8 cellular contexts compared by ENCODE assay signal in the genomic region with DNA sequence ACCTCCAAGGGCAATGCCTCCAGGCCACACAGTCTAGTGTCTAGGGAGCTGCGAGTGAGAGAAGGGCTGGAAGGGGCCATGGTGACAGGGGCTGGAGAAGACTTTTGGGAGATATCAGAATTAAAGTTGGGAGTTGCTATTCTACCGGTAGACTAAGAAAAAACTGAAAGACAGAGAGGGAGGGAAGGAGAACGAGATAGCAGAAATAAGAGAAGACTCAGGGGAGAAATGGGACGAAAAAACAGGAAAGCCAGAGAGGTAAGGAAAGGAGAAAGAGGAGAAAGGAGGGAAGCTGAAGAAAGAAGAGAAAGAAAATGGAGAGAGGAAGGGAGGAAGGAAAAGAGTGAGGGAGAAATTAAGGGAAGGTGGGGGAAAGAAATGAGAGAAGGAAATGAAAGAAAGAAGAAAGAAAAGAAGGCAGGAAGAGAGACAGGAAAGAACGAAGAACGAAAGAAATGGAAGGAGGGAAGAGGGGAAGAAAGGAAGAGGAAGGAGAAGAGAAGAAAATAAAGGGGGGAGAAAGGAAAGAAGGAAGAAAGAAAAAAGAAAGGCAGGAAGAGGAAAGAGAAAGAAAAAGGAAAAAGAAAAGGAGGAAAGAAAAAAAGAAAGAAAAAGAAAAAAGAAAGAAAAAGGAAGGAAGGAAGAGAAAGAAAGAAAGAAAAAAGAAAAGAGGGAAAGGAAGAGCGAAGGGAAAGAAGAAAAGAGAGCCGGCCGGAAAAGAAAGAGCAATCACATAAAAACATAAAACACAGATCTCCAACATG. TPM values are rescaled to one million over a fixed set of nuclear protein-coding genes. Genes with fewer than 3 reads are reported as not detected.
DNase-seq lines count a peak whose midpoint lies in the region; ATAC-seq and TF ChIP-seq lines count a peak whose summit lies in the region.

No MANE protein-coding gene starts in this region.

- ATAC-seq in DND-41 (ENCODE audit: insufficient read depth, low read depth): no peak
- ATAC-seq in HG03378 (IDR thresholded peaks at IDR 0.05; ENCODE audit: unreplicated experiment): no peak

- DNase-seq in DND-41 (no peak), prostate gland (ENCODE audit: low spot score) (no peak), NCI-H1694 treated with DMSO at 0.1 percent for 48 hours (lab: John Stamatoyannopoulos, UW) (no peak), DMS 273 (lab: John Stamatoyannopoulos, UW; ENCODE audit: unreplicated experiment) (no peak), COLO668 (lab: John Stamatoyannopoulos, UW; ENCODE audit: unreplicated experiment) (no peak)

- H3K36me3 ChIP-seq in DND-41 (ENCODE audit: insufficient read depth, low read length) (peaks cover 11% of the 10 kb centered on the region; the same call in 1 of the 2 replicates), esophagus (ENCODE audit: control insufficient read depth in 2 of 2, insufficient read depth in 2 of 2, low read length in 1 of 2) (no peaks in the 10 kb centered on the region), prostate gland (no peaks in the 10 kb centered on the region)

- TF ChIP-seq POLR2A in prostate gland (IDR thresholded peaks at IDR 0.05): no peak

- H3K9me3 ChIP-seq in DND-41 (ENCODE audit: insufficient read depth, low read length, severe bottlenecking): no peaks in the 10 kb centered on the region
- H3K9me3 ChIP-seq in esophagus (ENCODE audit: control insufficient read depth in 2 of 2, insufficient read depth in 1 of 2, low read depth in 1 of 2, low read length in 1 of 2): peaks cover 0 to 2% of the 10 kb centered on the region in 2 donors
- no peaks in the 10 kb centered on the region for H3K9me3 ChIP-seq in prostate gland

- H3K9ac ChIP-seq in DND-41 (ENCODE audit: low read depth, low read length): peak overlapping the region; percentile 83

- H4K20me1 ChIP-seq in DND-41 (ENCODE audit: insufficient read depth, low read length): no peaks in the 10 kb centered on the region

- H3K27me3 ChIP-seq in DND-41 (ENCODE audit: insufficient read depth, low read length, poor library complexity) (no peaks in the 10 kb centered on the region), esophagus (ENCODE audit: control insufficient read depth in 1 of 2, insufficient read depth in 2 of 2, low read length in 2 of 2) (peaks cover 14 to 21% of the 10 kb centered on the region in 2 donors), prostate gland (replicated peaks; ENCODE audit: insufficient read depth) (peaks cover 33% of the 10 kb centered on the region)

- peak overlapping the region; percentile 95 for H3K27ac ChIP-seq in DND-41 (ENCODE audit: low read length)
- H3K27ac ChIP-seq in esophagus (ENCODE audit: low read depth in 2 of 2, low read length in 1 of 2): peak overlapping the region; percentile 74 to 75
- peak overlapping the region; percentile 57 to 58 for H3K27ac ChIP-seq in prostate gland

- peaks cover 47% of the 10 kb centered on the region for H3K79me2 ChIP-seq in DND-41 (ENCODE audit: insufficient read depth, low read length)

- peak overlapping the region; percentile 89 for H2AFZ ChIP-seq in DND-41 (ENCODE audit: low read depth, low read length)

- peak overlapping the region; percentile 79 for H3K4me2 ChIP-seq in DND-41 (ENCODE audit: insufficient read depth, low read length)

- intact Hi-C loops in prostate gland (cut with DNase I): no loop called here

- peaks cover 76% of the 10 kb centered on the region for H3K4me1 ChIP-seq in DND-41 (ENCODE audit: insufficient read depth, low read length)
- peaks cover 2 to 6% of the 10 kb centered on the region in 2 donors for H3K4me1 ChIP-seq in esophagus (ENCODE audit: control insufficient read depth in 2 of 2, insufficient read depth in 2 of 2, low read length in 1 of 2)
- H3K4me1 ChIP-seq in prostate gland (replicated peaks): no peaks in the 10 kb centered on the region

- TF ChIP-seq CTCF in DND-41 (IDR thresholded peaks at IDR 0.05; ENCODE audit: borderline replicate concordance, extremely low read depth, low read length, poor library complexity, severe bottlenecking) (no peak), prostate gland (IDR thresholded peaks at IDR 0.05) (no peak)

- 16 to 22% methylated on average over 8 to 9 of the region's 9 CpGs for WGBS in esophagus, 2 donors
- WGBS in prostate gland: 11% methylated on average over 8 of the region's 9 CpGs

- H3K4me3 ChIP-seq in DND-41 (ENCODE audit: low read depth in 1 of 2, low read length in 2 of 2) (peak overlapping the region; percentile 83 to 87), esophagus (ENCODE audit: low read depth in 1 of 2, low read length in 2 of 2) (peak overlapping the region; percentile 53 to 55), prostate gland (peak overlapping the region; percentile 28 to 40)

TF ChIP-seq in PFSK-1, 5 proteins besides CTCF, POLR2A, EP300 and RAD21:
- no peak for TF ChIP-seq SIN3A (IDR thresholded peaks at IDR 0.05; ENCODE audit: borderline replicate concordance, insufficient read depth, low read length)
- TF ChIP-seq TAF1 (IDR thresholded peaks at IDR 0.05; ENCODE audit: borderline replicate concordance, insufficient read depth, low read length): 0 out of 2 replicates have a peak, but pooled peaks have one; percentile 31

RNA-seq across cellular contexts. Expression of a gene that starts 1.2 kb away (rescaled TPM):
- polyA plus RNA-seq in PFSK-1 (2012; ENCODE audit: insufficient read length, low read depth): 30.2 TPM
- polyA plus RNA-seq in esophagus: 1 to 10 TPM in 1 of 2 donors, under 1 TPM in 1; 0.79 to 1.3 TPM
- total RNA-seq in prostate gland: 10 to 100 TPM in 1 of 2 donors, 1 to 10 TPM in 1; 4.8 to 20.4 TPM

Comparison
In these comparisons a context has a peak if more than half of its experiments do, and no peak if none do; other contexts are left out.
1. H3K4me3 ChIP-seq: peak in every context shown above with its lines; median percentile 85 in DND-41; 54 in esophagus; 34 in prostate gland.